In genomic region chr14:63204407-63205280, GRCh38 we compare ENCODE assay signal across 9 cellular contexts. TPM values are rescaled to one million over a fixed set of nuclear protein-coding genes. Genes with fewer than 3 reads are reported as not detected.
DNase-seq lines count a peak whose midpoint lies in the region; ATAC-seq and TF ChIP-seq lines count a peak whose summit lies in the region.
"Had no signal": no experiment of that assay in that cellular context is flagged by ENCODE, and none has a peak within 500 bp of the region (broad histone marks: within the 10 kb centered on the region; RNA-seq: fewer than 3 reads in every experiment).

Gene RHOJ (plus strand): TSS chr14:63204443. CDS start chr14:63204870, 427 bp downstream.

- 19 to 25% (median 23%) methylated on average over 23 of the region's 23 CpGs for WGBS in heart left ventricle, 4 donors

- peak within 1 kb of the TSS; percentile 34 for H3K4me3 ChIP-seq in WERI-Rb-1 (ENCODE audit: low read depth, low read length)
- peak within 1 kb of the TSS; percentile 44 to 80 (median 64) for H3K4me3 ChIP-seq in heart left ventricle

- H3K27ac ChIP-seq in WERI-Rb-1 (no peak within 1 kb of the TSS), heart left ventricle (peak within 1 kb of the TSS; percentile 82 to 97 (median 94))

- peaks cover 8% of the 10 kb centered on the region for H3K27me3 Mint-ChIP-seq in activated T-cell treated with anti-CD3 and anti-CD28 coated beads, Interleukin-2, amount 50 U/mL, for 4 hours (ENCODE audit: low read depth)

- intact Hi-C loops in heart left ventricle (cut with DNase I) = loop anchor here in 1 of 10 donors (2.0 kb wide), 1 partner anchor 24 kb away; no protein-coding TSS in a partner anchor

- H3K9me3 ChIP-seq in WERI-Rb-1 (ENCODE audit: severe bottlenecking) (no peaks in the 10 kb centered on the region), heart left ventricle (no peaks in the 10 kb centered on the region)

- peaks cover 0 to 36% (median 4%) of the 10 kb centered on the region in 12 donors for H3K4me1 ChIP-seq in heart left ventricle

- H3K36me3 Mint-ChIP-seq in activated T-cell treated with anti-CD3 and anti-CD28 coated beads, Interleukin-2, amount 50 U/mL, for 4 hours (ENCODE audit: insufficient read depth) = no peaks in the 10 kb centered on the region

- TF ChIP-seq CTCF in WERI-Rb-1 (IDR thresholded peaks at IDR 0.05; ENCODE audit: low read depth, low read length) = no peak
- TF ChIP-seq CTCF in heart left ventricle (IDR thresholded peaks at IDR 0.05) = no peak

- no peaks in the 10 kb centered on the region for H3K9me3 Mint-ChIP-seq in activated T-cell treated with anti-CD3 and anti-CD28 coated beads, Interleukin-2, amount 50 U/mL, for 4 hours
- H3K9me3 Mint-ChIP-seq: T-helper 1 cell treated with Interleukin-12 subunit alpha and Interleukin-12 subunit beta and Interleukin-4 antibody, amounts not matched to agents 30 μg/mL and 1 μg/mL, for 36 hours had no signal

- H3K27me3 ChIP-seq in WERI-Rb-1 (ENCODE audit: insufficient read depth, low read depth, severe bottlenecking) = peaks cover 2% of the 10 kb centered on the region
- no peaks in the 10 kb centered on the region for H3K27me3 ChIP-seq in heart left ventricle

- no peaks in the 10 kb centered on the region for H3K4me1 Mint-ChIP-seq in activated T-cell treated with anti-CD3 and anti-CD28 coated beads, Interleukin-2, amount 50 U/mL, for 4 hours (ENCODE audit: low read depth)

- no peaks in the 10 kb centered on the region for H3K36me3 ChIP-seq in WERI-Rb-1
- no peaks in the 10 kb centered on the region for H3K36me3 ChIP-seq in heart left ventricle

- DNase-seq in GM03348 (ENCODE audit: low spot score) = peak; percentile 25
- no peak for DNase-seq in WERI-Rb-1
- DNase-seq in heart left ventricle = peak; percentile 19 to 65 (median 31)
- DNase-seq in retina = peak; percentile 80
- DNase-seq in activated T-cell treated with anti-CD3 and anti-CD28 coated beads, Interleukin-2, amount 50 U/mL, for 4 hours = no peak
- DNase-seq in activated T-cell treated with anti-CD3 and anti-CD28 coated beads, Interleukin-2, amount 50 U/mL, for 1 hour = no peak

- H3K4me3 Mint-ChIP-seq in activated T-cell treated with anti-CD3 and anti-CD28 coated beads, Interleukin-2, amount 50 U/mL, for 4 hours = no peak within 1 kb of the TSS
- H3K4me3 Mint-ChIP-seq: T-helper 1 cell treated with Interleukin-12 subunit alpha and Interleukin-12 subunit beta and Interleukin-4 antibody, amounts not matched to agents 30 μg/mL and 1 μg/mL, for 36 hours had no signal

- ATAC-seq in heart left ventricle (peak; percentile 8 to 29 (median 19)), GM18502 (IDR thresholded peaks at IDR 0.05; ENCODE audit: poor library complexity, unreplicated experiment) (no peak), HG02970 (IDR thresholded peaks at IDR 0.05; ENCODE audit: low FRiP score, unreplicated experiment) (no peak)
- ATAC-seq in activated T-cell treated with anti-CD3 and anti-CD28 coated beads, Interleukin-2, amount 50 U/mL, for 4 hours = no peak

- TF ChIP-seq POLR2A in heart left ventricle (IDR thresholded peaks at IDR 0.05) = no peak

RNA-seq across cellular contexts. Expression of gene RHOJ, which starts in this region (rescaled TPM):
- total RNA-seq in heart left ventricle = 10 to 100 TPM in 6 of 9 donors, 1 to 10 TPM in 3; 6.5 to 26.0 (median 11.6) TPM
- polyA plus RNA-seq in heart left ventricle = 10 to 100 TPM in 1 of 2 donors, 1 to 10 TPM in 1; 7.9 to 10.4 TPM
- not detected for total RNA-seq in activated T-cell treated with anti-CD3 and anti-CD28 coated beads, Interleukin-2, amount 50 U/mL, for 4 hours

Comparison
In these comparisons a context has a peak if more than half of its experiments do, and no peak if none do; other contexts are left out.
1. RNA of gene RHOJ (total RNA-seq): 6.5 to 26.0 TPM in heart left ventricle; not detected in activated T-cell treated with anti-CD3 and anti-CD28 coated beads, Interleukin-2, amount 50 U/mL, for 4 hours; every median in the first group is over 4 times any median in the second.
2. DNase-seq: peak in GM03348 (single experiment), heart left ventricle (5 of 5) and retina (single experiment); none in WERI-Rb-1 (single experiment), activated T-cell treated with anti-CD3 and anti-CD28 coated beads, Interleukin-2, amount 50 U/mL, for 4 hours (single experiment) and activated T-cell treated with anti-CD3 and anti-CD28 coated beads, Interleukin-2, amount 50 U/mL, for 1 hour (single experiment).
3. ATAC-seq: peak in heart left ventricle (4 of 4); none in GM18502 (single experiment), HG02970 (single experiment) and activated T-cell treated with anti-CD3 and anti-CD28 coated beads, Interleukin-2, amount 50 U/mL, for 4 hours (0 of 2).